1 cellular context compared by ENCODE assay signal in genomic region chr16:68031951-68032350, GRCh38.
TF ChIP-seq lines count a peak whose summit lies in the region.

No MANE protein-coding gene starts in this region.

TF ChIP-seq in GM23338, 12 proteins besides CTCF, POLR2A, EP300 and RAD21 (continued from another document):
- TF ChIP-seq REST (IDR thresholded peaks at IDR 0.05; ENCODE audit: unreplicated experiment) = no peak
- TF ChIP-seq ZNF462 (CRISPR knock-in tag; IDR thresholded peaks at IDR 0.05) = no peak
- TF ChIP-seq ETS1 (IDR thresholded peaks at IDR 0.05) = no peak
- TF ChIP-seq EZH2phosphoT487 (IDR thresholded peaks at IDR 0.05; ENCODE audit: unreplicated experiment) = no peak
- no peak for TF ChIP-seq POLR2AphosphoS5 (IDR thresholded peaks at IDR 0.05; ENCODE audit: low read depth)
- TF ChIP-seq STAT1 (IDR thresholded peaks at IDR 0.05; ENCODE audit: unreplicated experiment) = no peak
- no peak for TF ChIP-seq JUNB (IDR thresholded peaks at IDR 0.05; ENCODE audit: unreplicated experiment)
